ENCODE assay signal across 20 cellular contexts in the genomic region with DNA sequence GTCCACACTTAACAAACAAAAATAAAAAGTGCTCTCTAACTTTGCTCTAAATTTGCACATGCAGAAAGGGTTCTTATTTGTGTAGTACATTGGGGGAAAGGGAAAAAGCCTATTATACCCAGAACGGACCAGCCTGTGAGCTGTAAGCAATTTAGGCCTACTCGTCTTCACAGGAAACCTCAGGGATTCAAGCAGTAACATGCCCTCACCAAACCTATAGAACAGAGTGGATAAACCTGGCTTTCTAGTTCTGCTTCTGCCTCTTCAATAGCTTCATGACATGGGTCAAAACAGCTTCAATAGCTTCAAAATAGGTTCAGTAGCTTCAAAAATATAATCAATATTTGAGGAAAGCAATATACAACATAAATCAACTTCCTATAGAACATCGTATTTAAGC.
"Had no signal": no experiment of that assay in that cellular context is flagged by ENCODE, and none has a peak within 500 bp of the region (broad histone marks: within the 10 kb centered on the region; RNA-seq: fewer than 3 reads in every experiment).

No MANE protein-coding gene starts in this region.

- H2AFZ ChIP-seq: hepatocyte had no signal

- H3K4me3 ChIP-seq: colonic mucosa, esophagus muscularis mucosa, hepatocyte, lung, pancreas, tibial artery, upper lobe of right lung, vagina had no signal

- FAIRE-seq: pancreas had no signal

- H3K27ac ChIP-seq: colonic mucosa, esophagus muscularis mucosa, hepatocyte, pancreas, tibial artery, upper lobe of right lung, vagina had no signal

- H3K79me2 ChIP-seq: hepatocyte had no signal

- H3K27me3 ChIP-seq: colonic mucosa, esophagus muscularis mucosa, hepatocyte, pancreas, tibial artery, upper lobe of right lung, vagina had no signal

- H3K36me3 ChIP-seq: colonic mucosa, esophagus muscularis mucosa, pancreas, tibial artery, upper lobe of right lung, vagina had no signal

- H3K4me1 ChIP-seq: colonic mucosa, esophagus muscularis mucosa, pancreas, tibial artery, upper lobe of right lung, vagina had no signal

- H3K4me2 ChIP-seq: hepatocyte had no signal

- DNase-seq: colonic mucosa; dermis blood vessel endothelial cell; foreskin melanocyte; head of caudate nucleus; left colon; left ventricle myocardium superior; mesendoderm; naive B cell; occipital lobe; pancreas; right cardiac atrium; stimulated activated CD4-positive, alpha-beta T cell treated with anti-CD3 and anti-CD28 coated beads, Interleukin-4, amount 100 ng/mL, for 1 hour; stimulated activated CD8-positive, alpha-beta memory T cell treated with anti-CD3 and anti-CD28 coated beads, Interleukin-4, amount 100 ng/mL, for 48 hours; stimulated activated naive CD8-positive, alpha-beta T cell treated with anti-CD3 and anti-CD28 coated beads, Interleukin-15, Interleukin-2, amounts not matched to agents 100 U/mL and 50 U/mL, for 24 hours; tibial artery; upper lobe of right lung had no signal

- H3K9me3 ChIP-seq: colonic mucosa, pancreas, upper lobe of right lung, vagina had no signal
